Comparison of ENCODE assay signal across 1 cellular context in genomic region chrX:3117650-3118049, GRCh38.
TF ChIP-seq lines count a peak whose summit lies in the region.

No MANE protein-coding gene starts in this region.

TF ChIP-seq in IMR-90, 13 proteins besides CTCF, POLR2A, EP300 and RAD21:
- peak; percentile 68 for TF ChIP-seq SMC3 (IDR thresholded peaks at IDR 0.05; ENCODE audit: low read depth, low read length)
